In genomic region chr18:58727776-58728500, GRCh38 we compare ENCODE assay signal across 1 cellular context.
TF ChIP-seq lines count a peak whose summit lies in the region.

No MANE protein-coding gene starts in this region.

TF ChIP-seq in HepG2, 621 proteins besides CTCF, POLR2A, EP300 and RAD21 (continued from another document):
- no peak for TF ChIP-seq ZNF276 (CRISPR knock-in tag; IDR thresholded peaks at IDR 0.05; ENCODE audit: low read depth)
- TF ChIP-seq IRF2 (CRISPR knock-in tag; IDR thresholded peaks at IDR 0.05), result no peak
- no peak for TF ChIP-seq IKZF1 (IDR thresholded peaks at IDR 0.05)
- TF ChIP-seq TBX2 (CRISPR knock-in tag; IDR thresholded peaks at IDR 0.05; ENCODE audit: borderline replicate concordance), result no peak
